8 cellular contexts compared by ENCODE assay signal in genomic region chr12:15899282-15899870, GRCh38. TPM values are rescaled to one million over a fixed set of nuclear protein-coding genes. Genes with fewer than 3 reads are reported as not detected.
DNase-seq lines count a peak whose midpoint lies in the region; ATAC-seq and TF ChIP-seq lines count a peak whose summit lies in the region.

No MANE protein-coding gene starts in this region.

- H3K27me3 Mint-ChIP-seq in stimulated activated naive CD8-positive, alpha-beta T cell treated with anti-CD3 and anti-CD28 coated beads, Interleukin-15, amount 100 ng/mL, for 72 hours = no peaks in the 10 kb centered on the region

- no TSS peak for BruUV-seq in OCI-LY7 (replicated peaks; lab: Mats Ljungman, UMichigan)

- no peak for TF ChIP-seq CTCF in HEK293 (tag by site-specific recombination; IDR thresholded peaks at IDR 0.05)
- TF ChIP-seq CTCF in OCI-LY7 (conservative IDR thresholded peaks at IDR 0.05; ENCODE audit: low read length) = peak; percentile 93
- peak; percentile 63 for TF ChIP-seq CTCF in retinal pigment epithelial cell (conservative IDR thresholded peaks at IDR 0.05; ENCODE audit: low read depth, low read length)

- no peak for ATAC-seq in HG03045 (IDR thresholded peaks at IDR 0.05; ENCODE audit: unreplicated experiment)
- ATAC-seq in stimulated activated naive CD8-positive, alpha-beta T cell treated with anti-CD3 and anti-CD28 coated beads, Interleukin-15, amount 100 ng/mL, for 72 hours = no peak

- no peak overlapping the region for H2AFZ ChIP-seq in OCI-LY7 (ENCODE audit: low read length)

- POLR2A ChIA-PET in HEK293 (lab: Yijun Ruan, JAX) (no interaction called here), OCI-LY7 (lab: Charles Lee) (interaction anchor here (1.9 to 2.2 kb wide), 2 partner anchors 10 to 16 kb away, joined by 6 to 10 read pairs; no protein-coding TSS in a partner anchor)

- no peaks in the 10 kb centered on the region for H3K9me3 Mint-ChIP-seq in stimulated activated naive CD8-positive, alpha-beta T cell treated with anti-CD3 and anti-CD28 coated beads, Interleukin-15, amount 100 ng/mL, for 72 hours

- H4K20me1 ChIP-seq in OCI-LY7 (ENCODE audit: insufficient read depth, low read length) = peaks cover 3% of the 10 kb centered on the region; the same call in 1 of the 2 replicates

- H3K4me2 ChIP-seq in OCI-LY7 (ENCODE audit: low read length) = no peak overlapping the region

- H3K27ac Mint-ChIP-seq in stimulated activated naive CD8-positive, alpha-beta T cell treated with anti-CD3 and anti-CD28 coated beads, Interleukin-15, amount 100 ng/mL, for 72 hours = no peak overlapping the region

- intact Hi-C loops in OCI-LY7 (cut with micrococcal nuclease; ENCODE audit: unreplicated experiment) = no loop called here

- no peaks in the 10 kb centered on the region for H3K4me1 Mint-ChIP-seq in stimulated activated naive CD8-positive, alpha-beta T cell treated with anti-CD3 and anti-CD28 coated beads, Interleukin-15, amount 100 ng/mL, for 72 hours

- CTCF ChIA-PET in HEK293 (lab: Yijun Ruan, JAX) = interaction anchor here (0.8 to 2.8 kb wide), 9 partner anchors 8 to 367 kb away, joined by 3 to 43 read pairs (median 4); partner anchors contain the start of gene DERA
- CTCF ChIA-PET in OCI-LY7 (lab: Charles Lee; ENCODE audit: unreplicated experiment) = interaction anchor here (1.1 kb wide), 1 partner anchor 16 kb away, joined by 3 read pairs; no protein-coding TSS in a partner anchor

- H3K27ac ChIP-seq in HEK293 (ENCODE audit: extremely low read depth, low read depth, low read length) = no peak overlapping the region
- no peak overlapping the region for H3K27ac ChIP-seq in OCI-LY7 (ENCODE audit: low read depth, low read length, poor library complexity, severe bottlenecking)

- peaks cover 86 to 92% of the 10 kb centered on the region in 2 experiments for H3K36me3 ChIP-seq in HEK293 (ENCODE audit: control insufficient read depth in 2 of 2, insufficient read depth in 1 of 2, low read length in 2 of 2)
- H3K36me3 ChIP-seq in OCI-LY7 (ENCODE audit: insufficient read depth, low read length) = peaks cover 98% of the 10 kb centered on the region

- H3K4me3 ChIP-seq in HEK293 (ENCODE audit: low read depth, low read length) (no peak overlapping the region), OCI-LY7 (ENCODE audit: low read depth, low read length, poor library complexity, severe bottlenecking) (no peak overlapping the region), retinal pigment epithelial cell (ENCODE audit: low read length) (no peak overlapping the region)

- TF ChIP-seq POLR2A in erythroblast (IDR thresholded peaks at IDR 0.05; ENCODE audit: low read length) = no peak

- peak; percentile 31 for DNase-seq in SIG-M5 treated with dmso at 0.1 percent for 504 hours (lab: John Stamatoyannopoulos, UW; ENCODE audit: unreplicated experiment)
- DNase-seq in SIG-M5 (lab: John Stamatoyannopoulos, UW) = no peak
- peak; percentile 46 for DNase-seq in OCI-LY7 (ENCODE audit: low spot score)
- DNase-seq in erythroblast (lab: John Stamatoyannopoulos, UW) = peak; percentile 37 to 65
- no peak for DNase-seq in retinal pigment epithelial cell (ENCODE audit: low read depth)
- DNase-seq in stimulated activated naive CD8-positive, alpha-beta T cell treated with anti-CD3 and anti-CD28 coated beads, Interleukin-15, amount 100 ng/mL, for 72 hours = no peak

- no peaks in the 10 kb centered on the region for H3K9me2 ChIP-seq in OCI-LY7 (ENCODE audit: insufficient read depth, low read length)

- no peak overlapping the region for H3K4me3 Mint-ChIP-seq in stimulated activated naive CD8-positive, alpha-beta T cell treated with anti-CD3 and anti-CD28 coated beads, Interleukin-15, amount 100 ng/mL, for 72 hours

- no peaks in the 10 kb centered on the region; the same call in 1 of the 2 replicates for H3K79me2 ChIP-seq in OCI-LY7 (ENCODE audit: insufficient read depth, low read depth, low read length)

- H3K4me1 ChIP-seq in HEK293 (ENCODE audit: control insufficient read depth, insufficient read depth, low read length) (no peaks in the 10 kb centered on the region), OCI-LY7 (ENCODE audit: insufficient read depth, low read length, poor library complexity, severe bottlenecking) (no peaks in the 10 kb centered on the region)

- H3K9me3 ChIP-seq in HEK293 (ENCODE audit: control insufficient read depth, insufficient read depth, low read depth, low read length) = no peaks in the 10 kb centered on the region
- H3K9me3 ChIP-seq in OCI-LY7 (ENCODE audit: low read length) = no peaks in the 10 kb centered on the region

TF ChIP-seq in HEK293, 187 proteins besides CTCF, POLR2A, EP300 and RAD21:
- no peak for TF ChIP-seq SCRT2 (tag by site-specific recombination; IDR thresholded peaks at IDR 0.05)
- no peak for TF ChIP-seq ZBTB8A (tag by site-specific recombination; IDR thresholded peaks at IDR 0.05)
- TF ChIP-seq ZNF48 (tag by site-specific recombination; IDR thresholded peaks at IDR 0.05) = no peak
- TF ChIP-seq ZNF654 (tag by site-specific recombination; IDR thresholded peaks at IDR 0.05; ENCODE audit: low read depth) = peak; percentile 59
- no peak for TF ChIP-seq ELK4 (IDR thresholded peaks at IDR 0.05; ENCODE audit: borderline replicate concordance, low read depth, low read length)
- TF ChIP-seq ZNF660 (tag by site-specific recombination; IDR thresholded peaks at IDR 0.05) = peak; percentile 47; the same call in 1 of the 2 replicates
- TF ChIP-seq ZNF16 (tag by site-specific recombination; IDR thresholded peaks at IDR 0.05; ENCODE audit: low read depth) = no peak
- no peak for TF ChIP-seq ZSCAN23 (tag by site-specific recombination; IDR thresholded peaks at IDR 0.05)

RNA-seq across cellular contexts. Expression of gene DERA, which starts 11.8 kb away (rescaled TPM):
- total RNA-seq in OCI-LY7 (2014; rRNA removed; shearing (Covaris generic)) = 54.9 and 68.6 TPM in 2 replicates
- 87.2 and 103 TPM in 2 replicates for total RNA-seq in OCI-LY7 (2022)

RNA-seq across cellular contexts. Expression of gene STRAP, which starts 17.2 kb away (rescaled TPM):
- 43.1 and 45.5 TPM in 2 replicates for total RNA-seq in OCI-LY7 (2014; rRNA removed; shearing (Covaris generic))
- total RNA-seq in OCI-LY7 (2022) = 99.5 and 107 TPM in 2 replicates

Comparison
In these comparisons a context has a peak if more than half of its experiments do, and no peak if none do; other contexts are left out.
1. DNase-seq: peak in SIG-M5 treated with dmso at 0.1 percent for 504 hours (single experiment), OCI-LY7 (single experiment) and erythroblast (2 of 2); none in SIG-M5 (single experiment), retinal pigment epithelial cell (single experiment) and stimulated activated naive CD8-positive, alpha-beta T cell treated with anti-CD3 and anti-CD28 coated beads, Interleukin-15, amount 100 ng/mL, for 72 hours (0 of 2).